ENCODE assay signal across 14 cellular contexts in genomic region chr2:3296182-3296972, GRCh38.
A peak's percentile ranks its signal among the peaks of the same experiment; 100 is the strongest.
DNase-seq lines count a peak whose midpoint lies in the region; ATAC-seq, FAIRE-seq and TF ChIP-seq lines count a peak whose summit lies in the region.
"Had no signal": no experiment of that assay in that cellular context is flagged by ENCODE, and none has a peak within 500 bp of the region (broad histone marks: within the 10 kb centered on the region; RNA-seq: fewer than 3 reads in every experiment).

No MANE protein-coding gene starts in this region.

- intact Hi-C loops in left ventricle myocardium superior (cut with micrococcal nuclease), result no loop called here
- intact Hi-C loops in heart right ventricle (cut with DNase I), result loop anchor here in 1 of 10 donors (10.0 kb wide), 1 partner anchor 282 kb away; no protein-coding TSS in a partner anchor
- intact Hi-C loops in spleen (cut with DNase I; ENCODE audit: low total_unique reads), result no loop called here
- intact Hi-C loops in activated T-helper 2 cell treated with anti-CD3 and anti-CD28 coated beads, Interferon-gamma antibody, Interleukin-2, Interleukin-4, amounts not matched to agents 10 μg/mL and 5 μg/mL and 100 μg/mL, durations not matched to agents 14 hours and 24 hours and 36 hours (cut with micrococcal nuclease), result no loop called here

- H4K20me1 ChIP-seq in neural progenitor cell (ENCODE audit: low read depth), result peaks cover 58% of the 10 kb centered on the region

- no peaks in the 10 kb centered on the region for H3K9me3 Mint-ChIP-seq in neural progenitor cell
- no peaks in the 10 kb centered on the region for H3K9me3 Mint-ChIP-seq in activated T-helper 2 cell treated with anti-CD3 and anti-CD28 coated beads, Interferon-gamma antibody, Interleukin-2, Interleukin-4, amounts not matched to agents 10 μg/mL and 5 μg/mL and 100 μg/mL, durations not matched to agents 14 hours and 24 hours and 36 hours
- H3K9me3 Mint-ChIP-seq: CD4-positive, CD25-positive, alpha-beta regulatory T cell had no signal

- peak; percentile 94 for FAIRE-seq in HTR-8/SVneo (lab: Jason Lieb, UNC)

- 91 to 92% methylated on average over 4 of the region's 4 CpGs for WGBS in heart right ventricle, 2 donors
- WGBS in spleen, 5 donors, result 91 to 97% (median 95%) methylated on average over 4 of the region's 4 CpGs

- no peaks in the 10 kb centered on the region for H3K36me3 ChIP-seq in heart right ventricle
- no peaks in the 10 kb centered on the region for H3K36me3 ChIP-seq in neural progenitor cell
- H3K36me3 ChIP-seq in spleen, result peaks cover 0 to 16% (median 0%) of the 10 kb centered on the region in 6 donors

- no peak overlapping the region for H2AFZ ChIP-seq in neural progenitor cell (replicated peaks)

- H3K4me2 ChIP-seq in neural progenitor cell, result peak overlapping the region; percentile 28

- H3K27ac Mint-ChIP-seq in neural progenitor cell, result no peak overlapping the region
- no peak overlapping the region for H3K27ac Mint-ChIP-seq in activated T-helper 2 cell treated with anti-CD3 and anti-CD28 coated beads, Interferon-gamma antibody, Interleukin-2, Interleukin-4, amounts not matched to agents 10 μg/mL and 5 μg/mL and 100 μg/mL, durations not matched to agents 14 hours and 24 hours and 36 hours
- H3K27ac Mint-ChIP-seq: CD4-positive, CD25-positive, alpha-beta regulatory T cell had no signal

- no peaks in the 10 kb centered on the region for H3K27me3 ChIP-seq in heart right ventricle
- H3K27me3 ChIP-seq in neural progenitor cell, result no peaks in the 10 kb centered on the region
- H3K27me3 ChIP-seq in spleen (replicated peaks in 1 of 7), result no peaks in the 10 kb centered on the region
- H3K27me3 ChIP-seq: BLaER1 treated with 17β-estradiol and CSF1 and Interleukin-3, amounts not matched to agents 10 nM and 100 nM had no signal

- ATAC-seq in left ventricle myocardium superior (no peak), heart right ventricle (no peak)
- ATAC-seq: HCT116 had no signal

- peaks cover 11% of the 10 kb centered on the region for H3K27me3 Mint-ChIP-seq in neural progenitor cell (ENCODE audit: insufficient read depth, low read depth)
- H3K27me3 Mint-ChIP-seq in activated T-helper 2 cell treated with anti-CD3 and anti-CD28 coated beads, Interferon-gamma antibody, Interleukin-2, Interleukin-4, amounts not matched to agents 10 μg/mL and 5 μg/mL and 100 μg/mL, durations not matched to agents 14 hours and 24 hours and 36 hours (ENCODE audit: low read depth), result no peaks in the 10 kb centered on the region
- H3K27me3 Mint-ChIP-seq: CD4-positive, CD25-positive, alpha-beta regulatory T cell had no signal

- TF ChIP-seq POLR2A in spleen (IDR thresholded peaks at IDR 0.05), result no peak

- TF ChIP-seq CTCF in heart right ventricle (IDR thresholded peaks at IDR 0.05) (no peak), neural progenitor cell (IDR thresholded peaks at IDR 0.05) (no peak), spleen (IDR thresholded peaks at IDR 0.05 in 8 of 11, conservative IDR thresholded peaks at IDR 0.05 in 3 of 11) (no peak)

- H3K4me3 Mint-ChIP-seq in neural progenitor cell, result no peak overlapping the region
- no peak overlapping the region for H3K4me3 Mint-ChIP-seq in activated T-helper 2 cell treated with anti-CD3 and anti-CD28 coated beads, Interferon-gamma antibody, Interleukin-2, Interleukin-4, amounts not matched to agents 10 μg/mL and 5 μg/mL and 100 μg/mL, durations not matched to agents 14 hours and 24 hours and 36 hours (ENCODE audit: low read depth)
- H3K4me3 Mint-ChIP-seq: CD4-positive, CD25-positive, alpha-beta regulatory T cell had no signal

- H3K27ac ChIP-seq in heart right ventricle (no peak overlapping the region), neural progenitor cell (no peak overlapping the region), spleen (no peak overlapping the region)
- H3K27ac ChIP-seq: BLaER1 treated with 17β-estradiol and CSF1 and Interleukin-3, amounts not matched to agents 10 nM and 100 nM had no signal

- H3K9me3 ChIP-seq in heart right ventricle (no peaks in the 10 kb centered on the region), neural progenitor cell (ENCODE audit: low read depth) (no peaks in the 10 kb centered on the region), spleen (no peaks in the 10 kb centered on the region)

- peaks cover 38% of the 10 kb centered on the region for H3K4me1 Mint-ChIP-seq in neural progenitor cell
- no peaks in the 10 kb centered on the region for H3K4me1 Mint-ChIP-seq in activated T-helper 2 cell treated with anti-CD3 and anti-CD28 coated beads, Interferon-gamma antibody, Interleukin-2, Interleukin-4, amounts not matched to agents 10 μg/mL and 5 μg/mL and 100 μg/mL, durations not matched to agents 14 hours and 24 hours and 36 hours (ENCODE audit: low read depth)

- DNase-seq in left ventricle myocardium superior (peak; percentile 0), heart right ventricle (no peak), HTR-8/SVneo (ENCODE audit: insufficient read length, low spot score) (no peak), neural progenitor cell (ENCODE audit: low spot score) (no peak), spleen (peak; percentile 22), activated T-cell treated with anti-CD3 and anti-CD28 coated beads for 4 hours (no peak)
- no peak for DNase-seq in activated T-helper 2 cell treated with anti-CD3 and anti-CD28 coated beads, Interferon-gamma antibody, Interleukin-2, Interleukin-4, amounts not matched to agents 10 μg/mL and 5 μg/mL and 100 μg/mL, durations not matched to agents 14 hours and 24 hours and 36 hours (ENCODE audit: low spot score)
- no peak for DNase-seq in activated CD8-positive, alpha-beta memory T cell treated with anti-CD3 and anti-CD28 coated beads for 24 hours
- DNase-seq: ACHN; CD4-positive, CD25-positive, alpha-beta regulatory T cell; DMS53; GF-D8 had no signal

- peaks cover 8% of the 10 kb centered on the region for H3K36me3 Mint-ChIP-seq in neural progenitor cell
- H3K36me3 Mint-ChIP-seq in activated T-helper 2 cell treated with anti-CD3 and anti-CD28 coated beads, Interferon-gamma antibody, Interleukin-2, Interleukin-4, amounts not matched to agents 10 μg/mL and 5 μg/mL and 100 μg/mL, durations not matched to agents 14 hours and 24 hours and 36 hours (ENCODE audit: low read depth), result peaks cover 3% of the 10 kb centered on the region

- H3K4me1 ChIP-seq in heart right ventricle (no peaks in the 10 kb centered on the region), neural progenitor cell (peaks cover 18% of the 10 kb centered on the region), spleen (no peaks in the 10 kb centered on the region)

- peaks cover 9% of the 10 kb centered on the region for H3F3A ChIP-seq in neural progenitor cell (ENCODE audit: low read depth)

- H3K4me3 ChIP-seq in heart right ventricle, result no peak overlapping the region
- no peak overlapping the region for H3K4me3 ChIP-seq in neural progenitor cell
- no peak overlapping the region for H3K4me3 ChIP-seq in spleen
- H3K4me3 ChIP-seq: BLaER1 treated with 17β-estradiol and CSF1 and Interleukin-3, amounts not matched to agents 10 nM and 100 nM had no signal

- no peak overlapping the region for H3K9ac ChIP-seq in neural progenitor cell
- H3K9ac ChIP-seq: BLaER1 treated with 17β-estradiol and CSF1 and Interleukin-3, amounts not matched to agents 10 nM and 100 nM had no signal

- no peaks in the 10 kb centered on the region for H3K79me2 ChIP-seq in neural progenitor cell (ENCODE audit: low read depth)

Comparison
In these comparisons a context has a peak if more than half of its experiments do, and no peak if none do; other contexts are left out.
1. DNase-seq: peak in left ventricle myocardium superior (single experiment) and spleen (single experiment); none in heart right ventricle (0 of 2), HTR-8/SVneo (single experiment), neural progenitor cell (single experiment), activated T-cell treated with anti-CD3 and anti-CD28 coated beads for 4 hours (single experiment), activated T-helper 2 cell treated with anti-CD3 and anti-CD28 coated beads, Interferon-gamma antibody, Interleukin-2, Interleukin-4, amounts not matched to agents 10 μg/mL and 5 μg/mL and 100 μg/mL, durations not matched to agents 14 hours and 24 hours and 36 hours (single experiment) and activated CD8-positive, alpha-beta memory T cell treated with anti-CD3 and anti-CD28 coated beads for 24 hours (single experiment).